1 cellular context compared by ENCODE assay signal in genomic region chr7:99500637-99501009, GRCh38.
TF ChIP-seq lines count a peak whose summit lies in the region.

No MANE protein-coding gene starts in this region.

TF ChIP-seq in GM12878, 131 proteins besides CTCF, POLR2A, EP300 and RAD21:
- no peak for TF ChIP-seq SMAD5 (IDR thresholded peaks at IDR 0.05; ENCODE audit: low read depth)
- no peak for TF ChIP-seq YBX1 (IDR thresholded peaks at IDR 0.05)
- no peak for TF ChIP-seq TCF7 (IDR thresholded peaks at IDR 0.05; ENCODE audit: borderline replicate concordance)
- peak; percentile 86 for TF ChIP-seq MLLT1 (IDR thresholded peaks at IDR 0.05)
- TF ChIP-seq, protein P1, sequence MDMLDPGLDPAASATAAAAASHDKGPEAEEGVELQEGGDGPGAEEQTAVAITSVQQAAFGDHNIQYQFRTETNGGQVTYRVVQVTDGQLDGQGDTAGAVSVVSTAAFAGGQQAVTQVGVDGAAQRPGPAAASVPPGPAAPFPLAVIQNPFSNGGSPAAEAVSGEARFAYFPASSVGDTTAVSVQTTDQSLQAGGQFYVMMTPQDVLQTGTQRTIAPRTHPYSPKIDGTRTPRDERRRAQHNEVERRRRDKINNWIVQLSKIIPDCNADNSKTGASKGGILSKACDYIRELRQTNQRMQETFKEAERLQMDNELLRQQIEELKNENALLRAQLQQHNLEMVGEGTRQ (IDR thresholded peaks at IDR 0.05; ENCODE audit: borderline replicate concordance, low read depth, low read length), result no peak
- TF ChIP-seq BACH1 (IDR thresholded peaks at IDR 0.05; ENCODE audit: borderline replicate concordance), result no peak
- TF ChIP-seq, protein P2, sequence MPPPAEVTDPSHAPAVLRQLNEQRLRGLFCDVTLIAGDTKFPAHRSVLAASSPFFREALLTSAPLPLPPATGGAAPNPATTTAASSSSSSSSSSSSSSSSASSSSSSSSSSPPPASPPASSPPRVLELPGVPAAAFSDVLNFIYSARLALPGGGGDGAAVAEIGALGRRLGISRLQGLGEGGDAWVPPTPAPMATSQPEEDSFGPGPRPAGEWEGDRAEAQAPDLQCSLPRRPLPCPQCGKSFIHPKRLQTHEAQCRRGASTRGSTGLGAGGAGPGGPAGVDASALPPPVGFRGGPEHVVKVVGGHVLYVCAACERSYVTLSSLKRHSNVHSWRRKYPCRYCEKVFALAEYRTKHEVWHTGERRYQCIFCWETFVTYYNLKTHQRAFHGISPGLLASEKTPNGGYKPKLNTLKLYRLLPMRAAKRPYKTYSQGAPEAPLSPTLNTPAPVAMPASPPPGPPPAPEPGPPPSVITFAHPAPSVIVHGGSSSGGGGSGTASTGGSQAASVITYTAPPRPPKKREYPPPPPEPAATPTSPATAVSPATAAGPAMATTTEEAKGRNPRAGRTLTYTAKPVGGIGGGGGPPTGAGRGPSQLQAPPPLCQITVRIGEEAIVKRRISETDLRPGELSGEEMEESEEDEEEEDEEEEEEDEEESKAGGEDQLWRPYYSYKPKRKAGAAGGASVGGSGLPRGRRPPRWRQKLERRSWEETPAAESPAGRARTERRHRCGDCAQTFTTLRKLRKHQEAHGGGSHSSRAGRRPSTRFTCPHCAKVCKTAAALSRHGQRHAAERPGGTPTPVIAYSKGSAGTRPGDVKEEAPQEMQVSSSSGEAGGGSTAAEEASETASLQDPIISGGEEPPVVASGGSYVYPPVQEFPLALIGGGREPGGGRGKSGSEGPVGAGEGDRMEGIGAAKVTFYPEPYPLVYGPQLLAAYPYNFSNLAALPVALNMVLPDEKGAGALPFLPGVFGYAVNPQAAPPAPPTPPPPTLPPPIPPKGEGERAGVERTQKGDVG (CRISPR knock-in tag; IDR thresholded peaks at IDR 0.05), result no peak
- no peak for TF ChIP-seq SIX5 (IDR thresholded peaks at IDR 0.05; ENCODE audit: low read depth, low read length, severe bottlenecking)
TF ChIP-seq in GM12878: peak in this region for 1.
